16 cellular contexts compared by ENCODE assay signal in the genomic region with DNA sequence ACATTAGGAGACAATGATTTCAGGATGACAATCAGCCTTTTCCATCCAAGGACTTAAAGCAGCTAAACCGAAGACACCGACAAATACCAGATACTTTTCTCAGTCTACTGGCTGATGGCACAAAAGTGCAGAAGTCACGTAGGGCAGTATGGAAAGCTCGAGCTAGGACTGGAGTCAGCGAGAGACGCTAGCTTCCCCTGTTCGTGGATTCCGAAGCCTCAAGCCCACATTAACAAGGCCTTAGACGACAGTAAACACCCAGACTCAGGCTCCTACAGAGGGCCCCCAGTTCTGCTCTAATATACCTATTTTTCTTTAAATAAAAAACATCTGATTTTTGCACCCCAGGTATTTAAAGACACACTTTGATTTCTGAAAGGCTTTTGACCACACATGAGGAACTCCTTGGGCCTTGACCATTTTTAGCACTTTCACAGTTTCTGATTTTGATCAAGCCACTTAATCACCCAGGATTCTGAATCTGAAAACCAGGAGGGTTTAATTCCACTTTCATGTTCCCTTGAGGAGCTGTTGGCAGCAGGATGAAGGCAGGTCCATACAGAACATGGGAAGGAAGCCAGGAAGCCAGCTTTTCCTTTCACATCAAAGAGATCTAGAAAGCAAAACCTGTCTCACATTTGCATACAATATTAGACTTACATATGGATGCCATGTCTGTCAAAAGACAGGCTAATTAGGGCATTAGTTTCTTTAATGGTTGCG.
A peak's percentile ranks its signal among the peaks of the same experiment; 100 is the strongest.
DNase-seq lines count a peak whose midpoint lies in the region; ATAC-seq and TF ChIP-seq lines count a peak whose summit lies in the region.
"Had no signal": no experiment of that assay in that cellular context is flagged by ENCODE, and none has a peak within 500 bp of the region (broad histone marks: within the 10 kb centered on the region; RNA-seq: fewer than 3 reads in every experiment).

No MANE protein-coding gene starts in this region.

- H3K4me3 ChIP-seq in fibroblast of the aortic adventitia (ENCODE audit: low read depth, low read length) (no peak overlapping the region), subcutaneous abdominal adipose tissue (ENCODE audit: low read depth in 1 of 5, low read length in 5 of 5) (no peak overlapping the region)
- H3K4me3 ChIP-seq: gastroesophageal sphincter had no signal

- in situ Hi-C loops in GM13977 (cut with MboI; ENCODE audit: low pct_unique_long_range_greater_than_20kb, low sequenced_read_pairs, unreplicated experiment): no loop called here

- H3K36me3 ChIP-seq in subcutaneous abdominal adipose tissue (ENCODE audit: control insufficient read depth in 5 of 5, insufficient read depth in 5 of 5, low read length in 5 of 5): no peaks in the 10 kb centered on the region
- H3K36me3 ChIP-seq: gastroesophageal sphincter had no signal

- intact Hi-C loops in head of caudate nucleus (cut with DNase I): no loop called here

- ATAC-seq in HG03108 (IDR thresholded peaks at IDR 0.05; ENCODE audit: unreplicated experiment): no peak
- ATAC-seq: gastroesophageal sphincter; natural killer cell treated with Interleukin-12 subunit alpha and Interleukin-12 subunit beta and Interleukin-15 and Interleukin-18, amount 100 ng/mL, for 72 hours; Right ventricle myocardium inferior; stimulated activated memory B cell treated with anti-CD40 and anti-IgM and Interleukin-4, amounts not matched to agents 10 μg/mL and 1 μg/mL and 100 μg/mL, for 72 hours had no signal

- H3K9ac ChIP-seq in subcutaneous abdominal adipose tissue (ENCODE audit: low read length in 5 of 5): no peak overlapping the region

- H3K4me1 ChIP-seq in subcutaneous abdominal adipose tissue (ENCODE audit: control insufficient read depth in 5 of 5, insufficient read depth in 5 of 5, low read length in 5 of 5): peaks cover 2 to 22% (median 8%) of the 10 kb centered on the region in 5 donors

- DNase-seq in NCI-H1092 treated with DMSO at 0.1 percent for 48 hours (lab: John Stamatoyannopoulos, UW): peak; percentile 9
- DNase-seq in NCI-H1092 (lab: John Stamatoyannopoulos, UW): no peak
- peak; percentile 59 for DNase-seq in astrocyte of the hippocampus (ENCODE audit: low read depth, low spot score)
- DNase-seq in fibroblast of the aortic adventitia (ENCODE audit: low read depth): peak; percentile 58
- no peak for DNase-seq in head of caudate nucleus
- no peak for DNase-seq in GM13977 (ENCODE audit: low spot score)
- DNase-seq: CD4-positive, CD25-positive, alpha-beta regulatory T cell; kidney; NCI-H187 had no signal

- no peaks in the 10 kb centered on the region for H3K9me3 ChIP-seq in subcutaneous abdominal adipose tissue (ENCODE audit: control insufficient read depth in 5 of 5, low read length in 5 of 5)
- H3K9me3 ChIP-seq: gastroesophageal sphincter had no signal

- no peak for TF ChIP-seq CTCF in fibroblast of the aortic adventitia (IDR thresholded peaks at IDR 0.05; ENCODE audit: insufficient read depth, low read length)
- no peak for TF ChIP-seq CTCF in GM13977 (IDR thresholded peaks at IDR 0.05; ENCODE audit: extremely low read depth, insufficient read depth, missing control alignments)

- H3K27ac ChIP-seq in subcutaneous abdominal adipose tissue (ENCODE audit: low read depth, low read length): peak overlapping the region; percentile 2
- H3K27ac ChIP-seq: 22Rv1 had no signal

- H3K27me3 ChIP-seq in subcutaneous abdominal adipose tissue (ENCODE audit: control insufficient read depth in 5 of 5, insufficient read depth in 4 of 5, low read length in 5 of 5): no peaks in the 10 kb centered on the region
- H3K27me3 ChIP-seq: gastroesophageal sphincter had no signal

Comparison
In these comparisons a context has a peak if more than half of its experiments do, and no peak if none do; other contexts are left out.
1. DNase-seq: peak in NCI-H1092 treated with DMSO at 0.1 percent for 48 hours (single experiment), astrocyte of the hippocampus (single experiment) and fibroblast of the aortic adventitia (single experiment); none in NCI-H1092 (single experiment), head of caudate nucleus (0 of 42) and GM13977 (single experiment).